ENCODE assay signal across 17 cellular contexts in genomic region chr12:89992668-89993401, GRCh38.
"Had no signal": no experiment of that assay in that cellular context is flagged by ENCODE, and none has a peak within 500 bp of the region (broad histone marks: within the 10 kb centered on the region; RNA-seq: fewer than 3 reads in every experiment).

No MANE protein-coding gene starts in this region.

- H3K36me3 ChIP-seq: adrenal gland, spleen had no signal

- H3K4me1 ChIP-seq: adrenal gland had no signal

- H3K27me3 Mint-ChIP-seq: natural killer cell treated with Interleukin-12 subunit alpha and Interleukin-12 subunit beta and Interleukin-15 and Interleukin-18, amount 100 ng/mL, for 72 hours; type B pancreatic cell had no signal

- H3K27me3 ChIP-seq: adrenal gland, spleen had no signal

- H3K36me3 Mint-ChIP-seq: natural killer cell treated with Interleukin-12 subunit alpha and Interleukin-12 subunit beta and Interleukin-15 and Interleukin-18, amount 100 ng/mL, for 72 hours; type B pancreatic cell had no signal

- H3K4me3 Mint-ChIP-seq: natural killer cell treated with Interleukin-12 subunit alpha and Interleukin-12 subunit beta and Interleukin-15 and Interleukin-18, amount 100 ng/mL, for 72 hours; type B pancreatic cell had no signal

- H3K27ac ChIP-seq: adrenal gland, coronary artery had no signal

- H3K27ac Mint-ChIP-seq: activated T-helper 2 cell treated with anti-CD3 and anti-CD28 coated beads, Interferon-gamma antibody, Interleukin-2, Interleukin-4, amounts not matched to agents 10 μg/mL and 5 μg/mL and 100 μg/mL, durations not matched to agents 14 hours and 24 hours and 36 hours; natural killer cell treated with Interleukin-12 subunit alpha and Interleukin-12 subunit beta and Interleukin-15 and Interleukin-18, amount 100 ng/mL, for 72 hours; type B pancreatic cell had no signal

- DNase-seq: activated CD4-positive, alpha-beta T cell treated with anti-CD3 and anti-CD28 coated beads for 4 hours; activated naive CD4-positive, alpha-beta T cell treated with anti-CD3 and anti-CD28 coated beads, Interleukin-2, amount 50 U/mL, for 16 hours; activated T-cell treated with anti-CD3 and anti-CD28 coated beads for 4 hours; adrenal gland; caudate nucleus; foreskin fibroblast; head of caudate nucleus; left colon; spleen; stimulated activated CD4-positive, alpha-beta T cell treated with anti-CD3 and anti-CD28 coated beads, Interleukin-1b, Interleukin-23, amount 100 ng/mL, for 48 hours; stimulated activated naive CD4-positive, alpha-beta T cell; T-helper 1 cell had no signal

- ATAC-seq: natural killer cell treated with Interleukin-12 subunit alpha and Interleukin-12 subunit beta and Interleukin-15 and Interleukin-18, amount 100 ng/mL, for 72 hours; sciatic nerve had no signal

- H3K4me3 ChIP-seq: adrenal gland, coronary artery, spleen had no signal

- H3K9me3 Mint-ChIP-seq: activated T-helper 2 cell treated with anti-CD3 and anti-CD28 coated beads, Interferon-gamma antibody, Interleukin-2, Interleukin-4, amounts not matched to agents 10 μg/mL and 5 μg/mL and 100 μg/mL, durations not matched to agents 14 hours and 24 hours and 36 hours; natural killer cell treated with Interleukin-12 subunit alpha and Interleukin-12 subunit beta and Interleukin-15 and Interleukin-18, amount 100 ng/mL, for 72 hours had no signal
